42 cellular contexts compared by ENCODE assay signal in the genomic region with DNA sequence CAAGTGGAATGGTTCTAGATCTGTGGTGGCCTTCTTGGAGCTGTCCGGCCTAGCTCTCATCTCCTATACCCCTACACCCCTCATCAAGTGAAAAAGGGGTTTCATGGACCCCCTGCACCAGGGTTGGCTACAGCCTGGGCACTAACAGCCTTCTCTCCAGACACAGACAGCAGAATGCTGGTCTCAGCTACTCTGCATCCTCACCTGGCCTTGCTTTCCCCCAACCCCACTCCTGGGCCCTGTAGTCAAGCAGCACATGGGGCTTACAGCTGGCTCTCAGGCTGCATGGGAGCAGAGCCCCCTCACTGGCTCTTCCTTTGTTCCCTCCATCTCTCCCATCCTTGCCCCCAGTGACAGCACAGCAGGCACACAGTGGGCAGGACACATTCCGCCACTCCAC. TPM values are rescaled to one million over a fixed set of nuclear protein-coding genes. Genes with fewer than 3 reads are reported as not detected.
DNase-seq lines count a peak whose midpoint lies in the region; ATAC-seq, FAIRE-seq and TF ChIP-seq lines count a peak whose summit lies in the region.
"Had no signal": no experiment of that assay in that cellular context is flagged by ENCODE, and none has a peak within 500 bp of the region (broad histone marks: within the 10 kb centered on the region; RNA-seq: fewer than 3 reads in every experiment).

No MANE protein-coding gene starts in this region.

- H3K27ac ChIP-seq in H1 (ENCODE audit: low read depth, low read length) (no peak overlapping the region), trophoblast cell (ENCODE audit: low read depth, low read length) (no peak overlapping the region), upper lobe of right lung (no peak overlapping the region), mesenchymal stem cell (ENCODE audit: low read length, poor library complexity, severe bottlenecking) (no peak overlapping the region)
- H3K27ac ChIP-seq: 22Rv1; A549; BLaER1; BLaER1 treated with 17β-estradiol and CSF1 and Interleukin-3, amounts not matched to agents 10 nM and 100 nM; C4-2B had no signal

- H3K4me1 ChIP-seq in H1 (replicated peaks in 1 of 4; ENCODE audit: control insufficient read depth in 3 of 4, insufficient read depth in 4 of 4, low read length in 3 of 4) (0 out of 7 replicates have a peak, but pooled peaks cover 0 to 2% (median 0%) of the 10 kb centered on the region in 4 experiments), trophoblast cell (ENCODE audit: control insufficient read depth in 1 of 2, insufficient read depth in 2 of 2, low read length in 2 of 2) (no peaks in the 10 kb centered on the region), upper lobe of right lung (no peaks in the 10 kb centered on the region), mesenchymal stem cell (ENCODE audit: control insufficient read depth, insufficient read depth, low read depth, low read length) (no peaks in the 10 kb centered on the region)
- H3K4me1 ChIP-seq: A549, BE2C, Caco-2 had no signal

- 69% methylated on average over 2 of the region's 2 CpGs; no CpG with 5 or more reads in 1 of the 2 experiments for WGBS in H1 (ENCODE audit: extremely low coverage in 1 of 2, insufficient coverage in 1 of 2, insufficient read length in 1 of 2, insufficient replicate concordance in 2 of 2, low coverage in 1 of 2, low lambda C conversion rate in 2 of 2, missing lambda C conversion rate in 1 of 2), 2 experiments
- WGBS in trophoblast cell (ENCODE audit: extremely low coverage, insufficient coverage, insufficient read length), result no CpG with 5 or more reads among the region's 2 CpGs
- WGBS in mesenchymal stem cell, result 65% methylated on average over 2 of the region's 2 CpGs

- H3K18ac ChIP-seq in H1 (ENCODE audit: extremely low read depth, low read length) (no peak overlapping the region), trophoblast cell (ENCODE audit: low read length) (no peak overlapping the region), mesenchymal stem cell (ENCODE audit: low read depth in 1 of 2, low read length in 2 of 2) (no peak overlapping the region)

- no peak overlapping the region for H3K4me2 ChIP-seq in H1 (ENCODE audit: insufficient read depth in 1 of 2, low read depth in 2 of 2, low read length in 2 of 2)
- no peak overlapping the region for H3K4me2 ChIP-seq in trophoblast cell (ENCODE audit: low read length)
- no peak overlapping the region for H3K4me2 ChIP-seq in mesenchymal stem cell (ENCODE audit: low read length, poor library complexity, severe bottlenecking)
- H3K4me2 ChIP-seq: A549; BLaER1; BLaER1 treated with 17β-estradiol and CSF1 and Interleukin-3, amounts not matched to agents 10 nM and 100 nM had no signal

- no peaks in the 10 kb centered on the region for H3K79me1 ChIP-seq in H1 (ENCODE audit: low read depth, low read length)
- H3K79me1 ChIP-seq in trophoblast cell (ENCODE audit: low read length), result no peaks in the 10 kb centered on the region
- no peaks in the 10 kb centered on the region for H3K79me1 ChIP-seq in mesenchymal stem cell (replicated peaks; ENCODE audit: low read length, poor library complexity, severe bottlenecking)

- no peaks in the 10 kb centered on the region for H3K36me3 Mint-ChIP-seq in activated CD4-positive, alpha-beta T cell treated with anti-CD3 and anti-CD28 coated beads, Interleukin-2, amount 10 ng/mL, durations not matched to agents 24 days and 14 days (ENCODE audit: low read depth)
- H3K36me3 Mint-ChIP-seq: CD14-positive monocyte; CD4-positive, alpha-beta memory T cell; CD4-positive, CD25-positive, alpha-beta regulatory T cell; CD8-positive, alpha-beta memory T cell; CD8-positive, alpha-beta T cell had no signal

- H3K14ac ChIP-seq in H1 (ENCODE audit: insufficient read length) (no peak overlapping the region), trophoblast cell (ENCODE audit: low read length) (no peak overlapping the region), mesenchymal stem cell (ENCODE audit: low read length in 2 of 2) (no peak overlapping the region)

- no peak overlapping the region for H2BK12ac ChIP-seq in H1 (ENCODE audit: low read depth, low read length)
- H2BK12ac ChIP-seq in trophoblast cell (ENCODE audit: low read length), result no peak overlapping the region
- no peak overlapping the region for H2BK12ac ChIP-seq in mesenchymal stem cell (ENCODE audit: low read length in 2 of 2)

- CTCF ChIA-PET in H1 (lab: Charles Lee; ENCODE audit: partially characterized antibody), result interaction anchor here (1.3 to 2.5 kb wide), 2 partner anchors 47 to 355 kb away, joined by 3 to 6 read pairs; no protein-coding TSS in a partner anchor

- H4K5ac ChIP-seq in H1 (ENCODE audit: insufficient read length, low read depth, low read length), result no peak overlapping the region

- H3K36me3 ChIP-seq in H1 (ENCODE audit: control insufficient read depth in 2 of 4, insufficient read depth in 4 of 4, low read length in 3 of 4) (no peaks in the 10 kb centered on the region), trophoblast cell (ENCODE audit: control insufficient read depth in 1 of 2, insufficient read depth in 2 of 2, low read length in 2 of 2) (no peaks in the 10 kb centered on the region), upper lobe of right lung (no peaks in the 10 kb centered on the region), mesenchymal stem cell (ENCODE audit: control insufficient read depth in 1 of 2, insufficient read depth in 2 of 2, low read depth in 1 of 2, low read length in 2 of 2) (no peaks in the 10 kb centered on the region)
- H3K36me3 ChIP-seq: BE2C; BLaER1; BLaER1 treated with 17β-estradiol and CSF1 and Interleukin-3, amounts not matched to agents 10 nM and 100 nM had no signal

- peaks cover 0 to 4% of the 10 kb centered on the region in 2 experiments; a peak in 1 of 4 replicates for H3K9me3 ChIP-seq in H1 (ENCODE audit: insufficient read depth in 2 of 2, low read depth in 1 of 2, low read length in 1 of 2)
- H3K9me3 ChIP-seq in trophoblast cell (ENCODE audit: insufficient read depth, low read depth, low read length), result no peaks in the 10 kb centered on the region
- H3K9me3 ChIP-seq in upper lobe of right lung, result no peaks in the 10 kb centered on the region
- H3K9me3 ChIP-seq in mesenchymal stem cell (ENCODE audit: control insufficient read depth, low read length), result no peaks in the 10 kb centered on the region
- H3K9me3 ChIP-seq: A549, BE2C, Caco-2 had no signal

- H3K27ac Mint-ChIP-seq in activated CD4-positive, alpha-beta T cell treated with anti-CD3 and anti-CD28 coated beads, Interleukin-2, amount 10 ng/mL, durations not matched to agents 24 days and 14 days, result no peak overlapping the region
- H3K27ac Mint-ChIP-seq: B cell; CD4-positive, alpha-beta T cell; CD8-positive, alpha-beta T cell had no signal

- POLR2A ChIA-PET in H1 (lab: Charles Lee; ENCODE audit: partially characterized antibody), result no interaction called here

- no peaks in the 10 kb centered on the region for H3K9me3 Mint-ChIP-seq in activated CD4-positive, alpha-beta T cell treated with anti-CD3 and anti-CD28 coated beads, Interleukin-2, amount 10 ng/mL, durations not matched to agents 24 days and 14 days
- H3K9me3 Mint-ChIP-seq: CD8-positive, alpha-beta memory T cell; CD8-positive, alpha-beta T cell had no signal

- H3K79me2 ChIP-seq in H1 (ENCODE audit: control insufficient read depth in 1 of 2, insufficient read depth in 2 of 2, low read length in 2 of 2), result no peaks in the 10 kb centered on the region
- no peaks in the 10 kb centered on the region for H3K79me2 ChIP-seq in trophoblast cell (ENCODE audit: control insufficient read depth, insufficient read depth, low read length, poor library complexity)

- peaks cover 41% of the 10 kb centered on the region for H3K27me3 Mint-ChIP-seq in activated CD4-positive, alpha-beta T cell treated with anti-CD3 and anti-CD28 coated beads, Interleukin-2, amount 10 ng/mL, durations not matched to agents 24 days and 14 days

- no peak overlapping the region for H2AFZ ChIP-seq in H1 (ENCODE audit: low read length)
- no peak overlapping the region for H2AFZ ChIP-seq in trophoblast cell (ENCODE audit: insufficient read depth, low read length, poor library complexity)
- H2AFZ ChIP-seq in mesenchymal stem cell (ENCODE audit: low read depth, low read length), result no peak overlapping the region

- ATAC-seq in upper lobe of right lung, result peak; percentile 15
- ATAC-seq: A549; CD8-positive, alpha-beta T cell had no signal

- H3K23ac ChIP-seq in H1 (ENCODE audit: insufficient read length) (no peak overlapping the region), trophoblast cell (ENCODE audit: low read length) (no peak overlapping the region), mesenchymal stem cell (ENCODE audit: low read length in 2 of 2) (no peak overlapping the region)

- H2AK5ac ChIP-seq in H1 (ENCODE audit: low read depth, low read length) (no peak overlapping the region), trophoblast cell (ENCODE audit: low read length) (no peak overlapping the region), mesenchymal stem cell (ENCODE audit: low read length, severe bottlenecking) (no peak overlapping the region)

- H4K8ac ChIP-seq in H1 (ENCODE audit: extremely low read depth, insufficient read depth, low read length) (peak overlapping the region; percentile 31; the same call in 1 of the 2 replicates), trophoblast cell (ENCODE audit: low read depth, low read length) (no peak overlapping the region), mesenchymal stem cell (ENCODE audit: low read length) (no peak overlapping the region)

- intact Hi-C loops in activated CD4-positive, alpha-beta T cell treated with anti-CD3 and anti-CD28 coated beads, Interleukin-2, amount 10 ng/mL, durations not matched to agents 24 days and 14 days (cut with micrococcal nuclease), result no loop called here
- intact Hi-C loops in upper lobe of right lung (cut with DNase I), result no loop called here
- intact Hi-C loops in posterior cingulate gyrus (cut with DNase I), result no loop called here

- H3K9ac ChIP-seq in H1 (replicated peaks in 1 of 4; ENCODE audit: extremely low read depth in 1 of 4, low read depth in 3 of 4, low read length in 3 of 4), result no peak overlapping the region
- H3K9ac ChIP-seq in trophoblast cell (ENCODE audit: low read length), result no peak overlapping the region
- no peak overlapping the region for H3K9ac ChIP-seq in mesenchymal stem cell (ENCODE audit: low read length)
- H3K9ac ChIP-seq: BLaER1; BLaER1 treated with 17β-estradiol and CSF1 and Interleukin-3, amounts not matched to agents 10 nM and 100 nM had no signal

- H4K20me1 ChIP-seq in H1 (replicated peaks in 1 of 2; ENCODE audit: control insufficient read depth in 1 of 2, insufficient read depth in 2 of 2, low read length in 2 of 2), result no peaks in the 10 kb centered on the region
- H4K20me1 ChIP-seq: BLaER1; BLaER1 treated with 17β-estradiol and CSF1 and Interleukin-3, amounts not matched to agents 10 nM and 100 nM had no signal

- no peak overlapping the region for H3K4me3 Mint-ChIP-seq in activated CD4-positive, alpha-beta T cell treated with anti-CD3 and anti-CD28 coated beads, Interleukin-2, amount 10 ng/mL, durations not matched to agents 24 days and 14 days
- H3K4me3 Mint-ChIP-seq: B cell; CD14-positive monocyte; CD4-positive, alpha-beta memory T cell; CD4-positive, alpha-beta T cell; CD4-positive, CD25-positive, alpha-beta regulatory T cell; CD8-positive, alpha-beta memory T cell; CD8-positive, alpha-beta T cell had no signal

- no peaks in the 10 kb centered on the region for H3K23me2 ChIP-seq in H1 (ENCODE audit: low read depth, low read length)

- no peak overlapping the region for H4K91ac ChIP-seq in H1 (replicated peaks; ENCODE audit: insufficient read length, low read length)
- no peak overlapping the region for H4K91ac ChIP-seq in trophoblast cell (ENCODE audit: low read depth, low read length)
- H4K91ac ChIP-seq in mesenchymal stem cell (ENCODE audit: low read length), result no peak overlapping the region

- no peak overlapping the region for H4K12ac ChIP-seq in trophoblast cell (ENCODE audit: low read depth, low read length)

- H3K27me3 ChIP-seq in H1 (replicated peaks in 1 of 4; ENCODE audit: control insufficient read depth in 3 of 4, extremely low read depth in 1 of 4, insufficient read depth in 3 of 4, low read length in 3 of 4) (no peaks in the 10 kb centered on the region), trophoblast cell (ENCODE audit: insufficient read depth, low read length) (no peaks in the 10 kb centered on the region), upper lobe of right lung (no peaks in the 10 kb centered on the region), mesenchymal stem cell (ENCODE audit: control insufficient read depth in 1 of 2, insufficient read depth in 1 of 2, low read length in 2 of 2) (peaks cover 3 to 50% of the 10 kb centered on the region in 2 experiments)
- H3K27me3 ChIP-seq: BE2C; BLaER1; BLaER1 treated with 17β-estradiol and CSF1 and Interleukin-3, amounts not matched to agents 10 nM and 100 nM had no signal

- TF ChIP-seq CTCF in H1 (IDR thresholded peaks at IDR 0.05; ENCODE audit: control extremely low read depth in 1 of 3, insufficient read depth in 1 of 3, low read depth in 1 of 3, low read length in 3 of 3) (no peak), upper lobe of right lung (IDR thresholded peaks at IDR 0.05) (no peak)

- no peak overlapping the region for H3K4ac ChIP-seq in H1 (replicated peaks; ENCODE audit: insufficient read length, low read depth, low read length)
- H3K4ac ChIP-seq in trophoblast cell (ENCODE audit: low read depth, low read length), result no peak overlapping the region
- no peak overlapping the region for H3K4ac ChIP-seq in mesenchymal stem cell (ENCODE audit: low read depth in 1 of 2, low read length in 2 of 2)

- no peak overlapping the region for H3K4me3 ChIP-seq in H1 (ENCODE audit: extremely low read depth in 1 of 4, insufficient read depth in 2 of 4, low read depth in 3 of 4, low read length in 4 of 4)
- H3K4me3 ChIP-seq in trophoblast cell (ENCODE audit: low read depth, low read length), result peak overlapping the region; percentile 9
- H3K4me3 ChIP-seq in upper lobe of right lung, result no peak overlapping the region
- H3K4me3 ChIP-seq in mesenchymal stem cell (ENCODE audit: insufficient read depth in 1 of 2, low read depth in 1 of 2, low read length in 2 of 2), result no peak overlapping the region
- H3K4me3 ChIP-seq: A549; BLaER1; BLaER1 treated with 17β-estradiol and CSF1 and Interleukin-3, amounts not matched to agents 10 nM and 100 nM had no signal

- no peak for TF ChIP-seq POLR2A in H1 (IDR thresholded peaks at IDR 0.05; ENCODE audit: control extremely low read depth in 1 of 2, low read depth in 2 of 2, low read length in 2 of 2)

- H2BK5ac ChIP-seq in H1 (ENCODE audit: low read depth, low read length) (no peak overlapping the region), trophoblast cell (ENCODE audit: low read depth, low read length, poor library complexity) (no peak overlapping the region), mesenchymal stem cell (ENCODE audit: low read depth, low read length, poor library complexity, severe bottlenecking) (no peak overlapping the region)

- no peak overlapping the region for H3K56ac ChIP-seq in H1 (replicated peaks; ENCODE audit: insufficient read length, low read depth, low read length)

- no peak overlapping the region for H2BK20ac ChIP-seq in H1 (ENCODE audit: low read length)

- no peak for TF ChIP-seq EP300 in H1 (IDR thresholded peaks at IDR 0.05; ENCODE audit: borderline replicate concordance in 1 of 2, low read depth in 2 of 2, low read length in 2 of 2)

- no peak overlapping the region for H2BK120ac ChIP-seq in H1 (replicated peaks; ENCODE audit: low read depth, low read length)
- no peak overlapping the region for H2BK120ac ChIP-seq in trophoblast cell (ENCODE audit: insufficient read depth, low read length, poor library complexity)
- no peak overlapping the region for H2BK120ac ChIP-seq in mesenchymal stem cell (ENCODE audit: low read depth, low read length)

- FAIRE-seq in H1 (lab: Jason Lieb, UNC), result no peak
- FAIRE-seq: A204.1, A549, D721Med had no signal

- DNase-seq in activated CD4-positive, alpha-beta T cell treated with anti-CD3 and anti-CD28 coated beads, Interleukin-2, amount 10 ng/mL, durations not matched to agents 24 days and 14 days, result peak; percentile 43
- no peak for DNase-seq in activated CD4-positive, alpha-beta T cell treated with anti-CD3 and anti-CD28 coated beads for 1 hour
- DNase-seq in H1 (ENCODE audit: low read depth in 1 of 2, low spot score in 2 of 2), result no peak
- no peak for DNase-seq in trophoblast cell
- DNase-seq in upper lobe of right lung, result no peak
- no peak for DNase-seq in posterior cingulate gyrus
- DNase-seq in NCI-H1694 (lab: John Stamatoyannopoulos, UW), result no peak
- DNase-seq in mesenchymal stem cell, result no peak
- DNase-seq: 8988T; ACHN; AML-193; BE2C; C1 segment of cervical spinal cord; Caco-2; Calu3; CD4-positive, alpha-beta memory T cell; CD4-positive, alpha-beta T cell; CD4-positive, CD25-positive, alpha-beta regulatory T cell; CD8-positive, alpha-beta memory T cell; CD8-positive, alpha-beta T cell; COR-L47; DMS 273 treated with DMSO at 0.1 percent for 48 hours; DMS153; DMS53; DMS79; DMS79 treated with DMSO at 0.1 percent for 48 hours; DND-41; EL had no signal

- no peak for TF ChIP-seq RAD21 in H1 (IDR thresholded peaks at IDR 0.05 in 1 of 2, conservative IDR thresholded peaks at IDR 0.05 in 1 of 2; ENCODE audit: low read depth in 2 of 2, low read length in 2 of 2)

- H2BK15ac ChIP-seq in H1 (ENCODE audit: low read length) (no peak overlapping the region), mesenchymal stem cell (ENCODE audit: low read depth, poor library complexity, severe bottlenecking) (no peak overlapping the region)

- peaks cover 3% of the 10 kb centered on the region for H3K4me1 Mint-ChIP-seq in activated CD4-positive, alpha-beta T cell treated with anti-CD3 and anti-CD28 coated beads, Interleukin-2, amount 10 ng/mL, durations not matched to agents 24 days and 14 days
- H3K4me1 Mint-ChIP-seq: CD4-positive, CD25-positive, alpha-beta regulatory T cell had no signal

RNA-seq across cellular contexts. Expression of a gene that starts 20.8 kb away (rescaled TPM):
- total RNA-seq in activated CD4-positive, alpha-beta T cell treated with anti-CD3 and anti-CD28 coated beads, Interleukin-2, amount 10 ng/mL, durations not matched to agents 24 days and 14 days, result 34.3 and 36.4 TPM in 2 replicates
- total RNA-seq in H1 (2021; fragmentation: NEBNext Ultra II Directional; extraction: Animal tissue kit (Norgen Biotek cat#: 25700)), result not detected in 2 replicates
- polyA plus RNA-seq in H1 (2011; rRNA removed), result not detected in 2 replicates
- 0.14 TPM for polyA plus RNA-seq in H1 (2011; cell fraction: cytosol; rRNA removed)
- not detected for polyA plus RNA-seq in H1 (2011; cell fraction: nucleus; rRNA removed)
- polyA plus RNA-seq in H1 (2012, experiment 1 of 2), result not detected in 4 replicates
- not detected for polyA plus RNA-seq in H1 (2012, experiment 2 of 2)
- polyA plus RNA-seq in H1 (2013, experiment 1 of 2), result 0.02 TPM
- 0.07 TPM for polyA plus RNA-seq in H1 (2013, experiment 2 of 2)
- polyA minus RNA-seq in H1 (2011; rRNA and poly(A)+ RNA removed), result 0.16 TPM in 1 of 2 replicates, not detected in the other
- polyA minus RNA-seq in H1 (2011; cell fraction: cytosol; rRNA and poly(A)+ RNA removed), result not detected
- polyA minus RNA-seq in H1 (2011; cell fraction: nucleus; rRNA and poly(A)+ RNA removed), result not detected
- 0.07 and 0.15 TPM in 2 replicates for polyA plus RNA-seq in trophoblast cell (2013)
- 63.1 TPM for total RNA-seq in upper lobe of right lung
- polyA plus RNA-seq in mesenchymal stem cell (2013, experiment 1 of 2), result not detected
- not detected for polyA plus RNA-seq in mesenchymal stem cell (2013, experiment 2 of 2)
- total RNA-seq: A172, A673, Caco-2, Calu3, Daoy had no signal
- polyA plus RNA-seq: A549, AG04450, BJ had no signal

Comparison
In these comparisons a context has a peak if more than half of its experiments do, and no peak if none do; other contexts are left out.
1. RNA of a gene that starts 20.8 kb away (total RNA-seq): 63.1 TPM in upper lobe of right lung (single experiment) and 34.3 to 36.4 TPM in activated CD4-positive, alpha-beta T cell treated with anti-CD3 and anti-CD28 coated beads, Interleukin-2, amount 10 ng/mL, durations not matched to agents 24 days and 14 days; not detected in H1; every median in the first group is over 10 times any median in the second.